1 cellular context compared by ENCODE assay signal in the genomic region with DNA sequence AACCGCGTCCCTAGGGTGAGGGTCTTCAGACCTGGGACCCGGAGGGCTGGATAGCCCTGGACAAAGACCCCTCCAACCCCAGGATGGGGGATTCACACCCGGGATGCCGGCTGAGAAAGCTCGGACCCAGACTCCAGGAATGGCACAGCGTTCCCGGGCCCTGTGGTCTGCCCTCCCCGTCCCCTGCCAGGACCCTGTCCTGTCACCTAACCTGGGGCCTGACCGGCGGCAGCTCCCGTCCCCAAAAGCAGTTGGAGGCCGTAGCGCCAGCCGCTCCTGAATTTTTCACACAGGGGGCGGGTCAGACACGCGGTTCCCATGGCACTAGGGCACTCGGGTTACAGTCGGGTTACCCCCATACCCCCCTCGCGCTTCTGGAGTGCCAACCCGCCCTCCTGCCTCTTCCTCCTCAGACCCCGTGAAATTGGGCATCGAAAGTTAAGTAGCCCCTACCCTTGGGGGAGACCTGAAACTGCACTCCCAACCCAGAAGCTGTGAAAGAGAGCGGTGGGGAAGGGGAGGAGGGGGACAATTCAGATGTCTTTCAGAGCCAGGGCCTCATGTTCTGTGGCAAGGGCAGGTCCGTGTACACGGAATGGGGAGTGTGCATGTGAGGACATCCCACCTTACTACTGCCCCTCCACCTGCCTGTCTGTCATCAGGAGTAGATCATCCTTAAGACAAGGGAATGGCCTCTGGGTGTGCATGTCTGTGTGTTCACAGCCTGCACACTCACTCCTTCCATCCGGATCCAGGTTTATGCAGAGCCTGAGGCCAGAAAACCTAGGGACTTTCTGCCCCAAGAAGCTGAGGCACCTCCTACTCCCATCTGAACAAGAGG.
TF ChIP-seq lines count a peak whose summit lies in the region.

No MANE protein-coding gene starts in this region.

TF ChIP-seq in IMR-90, 13 proteins besides CTCF, POLR2A, EP300 and RAD21:
- TF ChIP-seq MXI1 (IDR thresholded peaks at IDR 0.05; ENCODE audit: borderline replicate concordance, low read depth, low read length), result no peak
- no peak for TF ChIP-seq MAFK (IDR thresholded peaks at IDR 0.05; ENCODE audit: low read depth, low read length)
- no peak for TF ChIP-seq RCOR1 (IDR thresholded peaks at IDR 0.05; ENCODE audit: insufficient replicate concordance, low read length)
- no peak for TF ChIP-seq BHLHE40 (IDR thresholded peaks at IDR 0.05; ENCODE audit: low read depth, low read length)
- TF ChIP-seq CEBPB (IDR thresholded peaks at IDR 0.05; ENCODE audit: low read depth, low read length), result no peak
- TF ChIP-seq, protein P1, sequence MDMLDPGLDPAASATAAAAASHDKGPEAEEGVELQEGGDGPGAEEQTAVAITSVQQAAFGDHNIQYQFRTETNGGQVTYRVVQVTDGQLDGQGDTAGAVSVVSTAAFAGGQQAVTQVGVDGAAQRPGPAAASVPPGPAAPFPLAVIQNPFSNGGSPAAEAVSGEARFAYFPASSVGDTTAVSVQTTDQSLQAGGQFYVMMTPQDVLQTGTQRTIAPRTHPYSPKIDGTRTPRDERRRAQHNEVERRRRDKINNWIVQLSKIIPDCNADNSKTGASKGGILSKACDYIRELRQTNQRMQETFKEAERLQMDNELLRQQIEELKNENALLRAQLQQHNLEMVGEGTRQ (IDR thresholded peaks at IDR 0.05; ENCODE audit: low read depth, low read length), result no peak
- no peak for TF ChIP-seq MAZ (IDR thresholded peaks at IDR 0.05; ENCODE audit: borderline replicate concordance, low read depth, low read length)
- TF ChIP-seq FOS (IDR thresholded peaks at IDR 0.05; ENCODE audit: low read depth, low read length), result no peak
